Comparison of ENCODE assay signal across 1 cellular context in the genomic region with DNA sequence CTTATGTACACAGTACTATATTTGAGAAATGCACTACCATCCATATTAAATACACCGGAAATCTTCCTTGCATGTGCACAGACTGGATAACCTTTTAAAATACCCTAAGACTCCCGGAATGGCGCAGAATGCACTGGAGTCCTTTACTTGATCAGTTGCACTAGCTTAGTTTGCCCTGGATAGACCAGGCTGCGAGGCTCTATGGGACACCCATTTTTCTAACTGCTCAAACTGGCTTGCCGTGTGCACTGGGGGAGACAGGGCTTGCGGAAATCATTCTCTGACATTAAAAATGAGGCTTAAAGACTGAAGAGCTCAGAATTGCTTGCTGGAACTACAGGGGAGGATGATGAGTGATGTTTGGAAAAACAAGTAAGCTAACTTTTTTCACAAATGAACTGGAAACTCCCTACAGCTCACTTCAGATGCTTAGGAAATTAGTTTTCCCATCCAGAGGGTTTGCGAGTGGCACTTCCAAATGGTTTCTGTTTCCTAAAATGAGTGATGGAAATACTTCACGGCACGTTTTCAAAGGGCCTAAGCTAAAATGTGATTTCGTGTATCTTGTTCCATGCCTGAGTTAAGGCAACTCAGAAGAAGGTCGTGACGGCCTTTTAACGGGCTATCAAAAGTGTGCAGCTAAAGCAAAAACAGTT.
TF ChIP-seq lines count a peak whose summit lies in the region.

No MANE protein-coding gene starts in this region.

TF ChIP-seq in H1, 55 proteins besides CTCF, POLR2A, EP300 and RAD21:
- TF ChIP-seq GABPA (IDR thresholded peaks at IDR 0.05; ENCODE audit: borderline replicate concordance, insufficient read depth, low read length): no peak
- no peak for TF ChIP-seq TAF1 (IDR thresholded peaks at IDR 0.05; ENCODE audit: low read depth, low read length)
- no peak for TF ChIP-seq NANOG (IDR thresholded peaks at IDR 0.05; ENCODE audit: insufficient read depth, low read depth, low read length, poor library complexity, severe bottlenecking)
- TF ChIP-seq FOSL1 (IDR thresholded peaks at IDR 0.05; ENCODE audit: insufficient read depth, low read depth, low read length): no peak
- no peak for TF ChIP-seq NRF1 (IDR thresholded peaks at IDR 0.05; ENCODE audit: low read depth, low read length)
- TF ChIP-seq HDAC6 (IDR thresholded peaks at IDR 0.05; ENCODE audit: low read depth, low read length): no peak
- no peak for TF ChIP-seq RBBP5 (IDR thresholded peaks at IDR 0.05; ENCODE audit: borderline replicate concordance, low read depth, low read length)
- TF ChIP-seq KDM4A (IDR thresholded peaks at IDR 0.05; ENCODE audit: low read depth, low read length, severe bottlenecking): no peak
- no peak for TF ChIP-seq KDM1A (IDR thresholded peaks at IDR 0.05; ENCODE audit: borderline replicate concordance, low read length)
- no peak for TF ChIP-seq EGR1 (IDR thresholded peaks at IDR 0.05; ENCODE audit: borderline replicate concordance, low read depth, low read length)
